Comparison of ENCODE assay signal across 24 cellular contexts in the genomic region with DNA sequence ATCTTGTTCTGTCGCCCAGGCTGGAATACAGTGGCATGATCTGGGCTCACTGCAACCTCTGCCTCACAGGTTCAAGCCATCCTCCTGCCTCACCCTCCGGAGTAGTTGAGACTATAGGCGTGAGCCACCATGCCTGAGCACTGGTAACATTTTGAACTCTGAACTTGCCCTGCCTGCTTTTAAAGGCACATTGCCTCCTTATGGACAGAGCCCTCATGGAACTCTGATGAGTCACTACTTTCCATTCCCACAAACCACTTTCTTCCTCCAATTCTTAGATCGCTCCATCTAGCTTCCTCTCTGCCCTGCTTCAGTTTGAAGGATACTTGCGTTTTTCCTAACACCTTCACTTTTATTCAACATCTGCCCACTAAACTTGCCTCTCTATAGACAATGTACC. TPM values are rescaled to one million over a fixed set of nuclear protein-coding genes. Genes with fewer than 3 reads are reported as not detected.
DNase-seq lines count a peak whose midpoint lies in the region; ATAC-seq and TF ChIP-seq lines count a peak whose summit lies in the region.
"Had no signal": no experiment of that assay in that cellular context is flagged by ENCODE, and none has a peak within 500 bp of the region (broad histone marks: within the 10 kb centered on the region; RNA-seq: fewer than 3 reads in every experiment).

No MANE protein-coding gene starts in this region.

- no peak overlapping the region for H3K4me3 Mint-ChIP-seq in activated T-cell treated with anti-CD3 and anti-CD28 coated beads, Interleukin-2, amount 50 U/mL, for 72 hours
- H3K4me3 Mint-ChIP-seq: CD4-positive, alpha-beta memory T cell; dendritic cell treated with granulocyte-macrophage colony-stimulating factor and Interleukin-4, amounts not matched to agents 40 ng/mL and 50 ng/mL, for 4 days; immature natural killer cell; stimulated activated naive CD8-positive, alpha-beta T cell treated with anti-CD3 and anti-CD28 coated beads, Interleukin-15, Interleukin-2, amounts not matched to agents 100 ng/mL and 50 ng/mL, for 24 hours had no signal

- H3K27me3 ChIP-seq in upper lobe of right lung = no peaks in the 10 kb centered on the region
- H3K27me3 ChIP-seq: neutrophil, uterus had no signal

- intact Hi-C loops in upper lobe of right lung (cut with DNase I) = no loop called here

- DNase-seq in AG08395 (ENCODE audit: low spot score) (peak; percentile 22), HFF-Myc (ENCODE audit: extremely low read depth, low read depth) (peak; percentile 38), astrocyte of the spinal cord (ENCODE audit: low read depth, low spot score) (peak; percentile 42), iris pigment epithelial cell (ENCODE audit: low read depth) (peak; percentile 55), upper lobe of right lung (no peak), NCI-H2227 (lab: John Stamatoyannopoulos, UW; ENCODE audit: unreplicated experiment) (no peak)
- no peak for DNase-seq in activated T-cell treated with anti-CD3 and anti-CD28 coated beads, Interleukin-2, amount 50 U/mL, for 72 hours
- DNase-seq: activated CD4-positive, alpha-beta T cell treated with anti-CD3 and anti-CD28 coated beads for 4 hours; activated CD8-positive, alpha-beta memory T cell treated with anti-CD3 and anti-CD28 coated beads, Interleukin-2, amount 50 U/mL, for 4 hours; activated naive CD4-positive, alpha-beta T cell treated with Interleukin-2 at 50 U/mL for 16 hours; CD4-positive, alpha-beta memory T cell; DMS79; head of caudate nucleus; immature natural killer cell; NCI-H1092 treated with DMSO at 0.1 percent for 48 hours; NCI-H748 treated with DMSO at 0.1 percent for 48 hours; right cardiac atrium; uterus had no signal

- no peak overlapping the region for H3K27ac Mint-ChIP-seq in activated T-cell treated with anti-CD3 and anti-CD28 coated beads, Interleukin-2, amount 50 U/mL, for 72 hours
- H3K27ac Mint-ChIP-seq: CD4-positive, alpha-beta memory T cell; dendritic cell treated with granulocyte-macrophage colony-stimulating factor and Interleukin-4, amounts not matched to agents 40 ng/mL and 50 ng/mL, for 4 days; immature natural killer cell; stimulated activated naive CD8-positive, alpha-beta T cell treated with anti-CD3 and anti-CD28 coated beads, Interleukin-15, Interleukin-2, amounts not matched to agents 100 ng/mL and 50 ng/mL, for 24 hours had no signal

- in situ Hi-C loops in astrocyte of the spinal cord (cut with HindIII; ENCODE audit: low sequenced_read_pairs) = no loop called here

- H3K4me1 ChIP-seq in upper lobe of right lung = no peaks in the 10 kb centered on the region
- H3K4me1 ChIP-seq: uterus had no signal

- H3K36me3 Mint-ChIP-seq in activated T-cell treated with anti-CD3 and anti-CD28 coated beads, Interleukin-2, amount 50 U/mL, for 72 hours (ENCODE audit: insufficient read depth in 2 of 2) = no peaks in the 10 kb centered on the region
- H3K36me3 Mint-ChIP-seq: CD4-positive, alpha-beta memory T cell; immature natural killer cell had no signal

- H3K27me3 Mint-ChIP-seq in activated T-cell treated with anti-CD3 and anti-CD28 coated beads, Interleukin-2, amount 50 U/mL, for 72 hours (ENCODE audit: low read depth) = peaks cover 11% of the 10 kb centered on the region
- H3K27me3 Mint-ChIP-seq: dendritic cell treated with granulocyte-macrophage colony-stimulating factor and Interleukin-4, amounts not matched to agents 40 ng/mL and 50 ng/mL, for 4 days had no signal

- TF ChIP-seq CTCF in HFF-Myc (IDR thresholded peaks at IDR 0.05; ENCODE audit: low read depth, low read length, missing control alignments) (no peak), astrocyte of the spinal cord (IDR thresholded peaks at IDR 0.05; ENCODE audit: low read depth, low read length) (no peak), upper lobe of right lung (IDR thresholded peaks at IDR 0.05) (no peak)

- H3K9me3 ChIP-seq in upper lobe of right lung = no peaks in the 10 kb centered on the region
- H3K9me3 ChIP-seq: neutrophil, uterus had no signal

- no peak overlapping the region for H3K4me3 ChIP-seq in HFF-Myc (replicated peaks; ENCODE audit: low read depth, low read length)
- no peak overlapping the region for H3K4me3 ChIP-seq in astrocyte of the spinal cord (ENCODE audit: low read depth, low read length)
- no peak overlapping the region for H3K4me3 ChIP-seq in upper lobe of right lung
- H3K4me3 ChIP-seq: SK-N-MC, uterus had no signal

- no peak for ATAC-seq in activated T-cell treated with anti-CD3 and anti-CD28 coated beads, Interleukin-2, amount 50 U/mL, for 72 hours (replicated peaks in 1 of 2)
- ATAC-seq in HG02870 (IDR thresholded peaks at IDR 0.05; ENCODE audit: unreplicated experiment) (no peak), upper lobe of right lung (no peak)

- no peaks in the 10 kb centered on the region for H3K9me3 Mint-ChIP-seq in activated T-cell treated with anti-CD3 and anti-CD28 coated beads, Interleukin-2, amount 50 U/mL, for 72 hours
- H3K9me3 Mint-ChIP-seq: dendritic cell treated with granulocyte-macrophage colony-stimulating factor and Interleukin-4, amounts not matched to agents 40 ng/mL and 50 ng/mL, for 4 days; immature natural killer cell; stimulated activated naive CD8-positive, alpha-beta T cell treated with anti-CD3 and anti-CD28 coated beads, Interleukin-15, Interleukin-2, amounts not matched to agents 100 ng/mL and 50 ng/mL, for 24 hours had no signal

- H3K36me3 ChIP-seq in upper lobe of right lung = no peaks in the 10 kb centered on the region
- H3K36me3 ChIP-seq: neutrophil, uterus had no signal

- H3K4me1 Mint-ChIP-seq in activated T-cell treated with anti-CD3 and anti-CD28 coated beads, Interleukin-2, amount 50 U/mL, for 72 hours (ENCODE audit: low read depth) = peaks cover 6% of the 10 kb centered on the region
- H3K4me1 Mint-ChIP-seq: immature natural killer cell had no signal

- H3K27ac ChIP-seq in upper lobe of right lung = no peak overlapping the region
- H3K27ac ChIP-seq: neutrophil, SK-N-MC, uterus had no signal

RNA-seq across cellular contexts. Expression of gene PRPS1L1, which starts 38.1 kb away (rescaled TPM):
- total RNA-seq in activated T-cell treated with anti-CD3 and anti-CD28 coated beads, Interleukin-2, amount 50 U/mL, for 72 hours = not detected
- not detected for total RNA-seq in upper lobe of right lung
- total RNA-seq: CD4-positive, alpha-beta memory T cell; mesenteric fat pad; right cardiac atrium; uterus had no signal

RNA-seq across cellular contexts. Expression of gene SNX13, which starts 49.3 kb away (rescaled TPM):
- total RNA-seq in activated T-cell treated with anti-CD3 and anti-CD28 coated beads, Interleukin-2, amount 50 U/mL, for 72 hours = 10 to 100 TPM; 19.5 to 19.8 TPM
- total RNA-seq in upper lobe of right lung = 47.0 TPM

Comparison
In these comparisons a context has a peak if more than half of its experiments do, and no peak if none do; other contexts are left out.
1. DNase-seq: peak in AG08395 (single experiment), HFF-Myc (single experiment), astrocyte of the spinal cord (single experiment) and iris pigment epithelial cell (single experiment); none in activated T-cell treated with anti-CD3 and anti-CD28 coated beads, Interleukin-2, amount 50 U/mL, for 72 hours (0 of 2), upper lobe of right lung (single experiment) and NCI-H2227 (single experiment).